8 cellular contexts compared by ENCODE assay signal in genomic region chr14:32078794-32079663, GRCh38. TPM values are rescaled to one million over a fixed set of nuclear protein-coding genes. Genes with fewer than 3 reads are reported as not detected.
DNase-seq lines count a peak whose midpoint lies in the region; ATAC-seq and TF ChIP-seq lines count a peak whose summit lies in the region.

No MANE protein-coding gene starts in this region.

- H3K4me1 ChIP-seq in right lobe of liver, result peaks cover 0 to 48% (median 12%) of the 10 kb centered on the region in 4 donors

- H3K4me1 Mint-ChIP-seq in type B pancreatic cell (ENCODE audit: unreplicated experiment), result peaks cover 44% of the 10 kb centered on the region

- H3K36me3 Mint-ChIP-seq in type B pancreatic cell, result peaks cover 7% of the 10 kb centered on the region

- DNase-seq in AG09309 (ENCODE audit: low read depth) (no peak), astrocyte of the hippocampus (ENCODE audit: low read depth, low spot score) (peak; percentile 46), right lobe of liver (no peak), type B pancreatic cell (ENCODE audit: extremely low spot score, unreplicated experiment) (no peak), D341Med (ENCODE audit: low spot score) (no peak)
- DNase-seq in Jurkat, Clone E6-1 (ENCODE audit: low read depth, low spot score), result no peak

- H3K9me3 Mint-ChIP-seq in type B pancreatic cell, result peaks cover 4% of the 10 kb centered on the region

- intact Hi-C loops in right lobe of liver (cut with DNase I), result loop anchor here in 1 of 2 donors (10.0 kb wide), 1 partner anchor 166 kb away; no protein-coding TSS in a partner anchor

- H3K4me3 ChIP-seq in AG09309 (ENCODE audit: control insufficient read depth, low read depth, low read length) (peak overlapping the region; percentile 90), right lobe of liver (peak overlapping the region; percentile 65 to 81 (median 79))
- peak overlapping the region; percentile 85 for H3K4me3 ChIP-seq in Jurkat, Clone E6-1 (ENCODE audit: low read length)

- H3K36me3 ChIP-seq in right lobe of liver, result no peaks in the 10 kb centered on the region

- H3K27ac ChIP-seq in right lobe of liver, result peak overlapping the region; percentile 89 to 98 (median 94)

- WGBS in right lobe of liver (ENCODE audit: insufficient coverage, low coverage, low lambda C conversion rate, missing lambda C conversion rate), result 24% methylated on average over 12 of the region's 12 CpGs

- peak overlapping the region; percentile 98 for H3K27ac Mint-ChIP-seq in type B pancreatic cell

- no peak for ATAC-seq in right lobe of liver
- ATAC-seq in HG03097 (IDR thresholded peaks at IDR 0.05; ENCODE audit: low FRiP score, unreplicated experiment), result no peak
- ATAC-seq in GM19452 (IDR thresholded peaks at IDR 0.05; ENCODE audit: unreplicated experiment), result no peak

- TF ChIP-seq POLR2A in right lobe of liver (IDR thresholded peaks at IDR 0.05), result no peak

- no peaks in the 10 kb centered on the region for H3K27me3 Mint-ChIP-seq in type B pancreatic cell

- H3K9me3 ChIP-seq in right lobe of liver, result no peaks in the 10 kb centered on the region

- H3K4me3 Mint-ChIP-seq in type B pancreatic cell, result peak overlapping the region; percentile 99

- H3K27me3 ChIP-seq in right lobe of liver, result no peaks in the 10 kb centered on the region

- TF ChIP-seq CTCF in AG09309 (IDR thresholded peaks at IDR 0.05; ENCODE audit: control insufficient read depth, insufficient read depth, low read depth, low read length, missing control alignments) (no peak), right lobe of liver (IDR thresholded peaks at IDR 0.05) (no peak), type B pancreatic cell (conservative IDR thresholded peaks at IDR 0.05) (no peak)

RNA-seq across cellular contexts. Expression of gene ARHGAP5, which starts 1.9 kb away (rescaled TPM):
- 15.1 TPM for polyA plus RNA-seq in Jurkat, Clone E6-1 (2012; ENCODE audit: insufficient read depth, insufficient read length)
- total RNA-seq in right lobe of liver, result 10 to 100 TPM; 32.0 to 60.5 (median 50.1) TPM
- total RNA-seq in type B pancreatic cell (ENCODE audit: low replicate concordance), result 157 and 169 TPM in 2 replicates
